In the genomic region with DNA sequence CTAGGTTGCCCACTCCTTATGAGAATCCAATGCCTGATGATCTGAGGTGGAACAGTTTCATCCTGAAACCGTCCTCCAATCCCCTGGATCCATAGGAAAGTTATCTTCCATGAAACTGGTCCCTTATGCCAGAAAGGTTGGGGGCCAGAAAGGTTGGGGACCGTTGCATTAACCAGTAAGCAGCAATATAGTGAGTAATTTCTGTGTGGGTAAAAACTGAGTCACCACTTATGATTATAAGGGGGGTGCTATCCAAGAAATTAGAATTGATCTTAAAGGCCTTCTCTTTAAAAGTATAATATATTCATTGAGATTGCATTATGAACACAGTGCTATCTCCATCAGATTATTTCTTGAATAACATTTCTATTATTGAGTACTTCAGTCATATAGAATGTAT, we compare ENCODE assay signal across 25 cellular contexts.
A peak's percentile ranks its signal among the peaks of the same experiment; 100 is the strongest.
DNase-seq lines count a peak whose midpoint lies in the region; ATAC-seq and TF ChIP-seq lines count a peak whose summit lies in the region.
"Had no signal": no experiment of that assay in that cellular context is flagged by ENCODE, and none has a peak within 500 bp of the region (broad histone marks: within the 10 kb centered on the region; RNA-seq: fewer than 3 reads in every experiment).

No MANE protein-coding gene starts in this region.

- 0% methylated on average over 1 of the region's 2 CpGs; no CpG with 5 or more reads in 1 of the 2 experiments for WGBS in IMR-90 (ENCODE audit: extremely low coverage in 2 of 2, insufficient read length in 1 of 2), 2 experiments
- no CpG with 5 or more reads among the region's 2 CpGs for WGBS in H9 (ENCODE audit: extremely low coverage, insufficient read length, low lambda C conversion rate)

- TF ChIP-seq RAD21 in IMR-90 (IDR thresholded peaks at IDR 0.05; ENCODE audit: low read length): no peak

- no peak for TF ChIP-seq POLR2A in IMR-90 (IDR thresholded peaks at IDR 0.05; ENCODE audit: low read depth, low read length)

- H3K18ac ChIP-seq in IMR-90 (ENCODE audit: low read depth, low read length) (no peak overlapping the region), H9 (ENCODE audit: insufficient read length, low read depth, low read length) (no peak overlapping the region)

- H3K4me2 ChIP-seq in IMR-90 (ENCODE audit: low read depth, low read length) (no peak overlapping the region), H9 (ENCODE audit: insufficient read depth, insufficient read length, low read length) (no peak overlapping the region)

- H3T11ph ChIP-seq in H9 (ENCODE audit: low read length): no peak overlapping the region

- H2BK15ac ChIP-seq in IMR-90 (ENCODE audit: low read depth, low read length) (no peak overlapping the region), H9 (ENCODE audit: low read depth, low read length) (no peak overlapping the region)

- H4K20me1 ChIP-seq in IMR-90 (ENCODE audit: insufficient read depth, low read length): peaks cover 4% of the 10 kb centered on the region; the same call in 1 of the 2 replicates
- no peaks in the 10 kb centered on the region for H4K20me1 ChIP-seq in H9 (ENCODE audit: control insufficient read depth, insufficient read depth, insufficient read length)

- no peak overlapping the region for H3K27ac ChIP-seq in CD4-positive, CD25-positive, alpha-beta regulatory T cell (ENCODE audit: insufficient read depth, low read length, poor library complexity, severe bottlenecking)
- H3K27ac ChIP-seq in IMR-90 (ENCODE audit: insufficient read depth, low read length) (peak overlapping the region; percentile 60), H9 (ENCODE audit: insufficient read length, low read depth, low read length) (no peak overlapping the region)
- H3K27ac ChIP-seq: body of pancreas, heart right ventricle, HL-60, RWPE1, SK-N-MC, upper lobe of right lung had no signal

- H3K36me3 Mint-ChIP-seq in CD4-positive, CD25-positive, alpha-beta regulatory T cell: peaks cover 35% of the 10 kb centered on the region
- peaks cover 21% of the 10 kb centered on the region for H3K36me3 Mint-ChIP-seq in effector memory CD8-positive, alpha-beta T cell (ENCODE audit: insufficient read depth)
- peaks cover 3 to 14% (median 14%) of the 10 kb centered on the region in 3 experiments; a peak in 6 of 7 replicates for H3K36me3 Mint-ChIP-seq in H9 (ENCODE audit: insufficient read depth in 1 of 3, low read depth in 3 of 3)

- H2BK20ac ChIP-seq in IMR-90 (ENCODE audit: low read depth, low read length): no peak overlapping the region
- no peak overlapping the region for H2BK20ac ChIP-seq in H9 (ENCODE audit: low read depth, low read length, poor library complexity, severe bottlenecking)

- H2BK120ac ChIP-seq in IMR-90 (ENCODE audit: low read depth, low read length) (no peak overlapping the region), H9 (ENCODE audit: low read depth, low read length, poor library complexity, severe bottlenecking) (no peak overlapping the region)

- H3K14ac ChIP-seq in IMR-90 (replicated peaks; ENCODE audit: low read depth, low read length): no peak overlapping the region
- no peak overlapping the region for H3K14ac ChIP-seq in H9 (ENCODE audit: insufficient read depth, low read length)

- H4K91ac ChIP-seq in IMR-90 (ENCODE audit: insufficient read depth, low read depth, low read length) (no peak overlapping the region), H9 (ENCODE audit: insufficient read length, low read depth, low read length) (no peak overlapping the region)

- TF ChIP-seq CTCF in IMR-90 (conservative IDR thresholded peaks at IDR 0.05; ENCODE audit: low read depth, low read length) (no peak), H9 (conservative IDR thresholded peaks at IDR 0.05) (no peak)

- DNase-seq in activated CD4-positive, CD25-positive, alpha-beta regulatory T cell (lab: John Stamatoyannopoulos, UW): no peak
- DNase-seq in CD4-positive, CD25-positive, alpha-beta regulatory T cell: no peak
- DNase-seq in IMR-90 (peak; percentile 30), H9 (no peak), OCI-M1 (lab: John Stamatoyannopoulos, UW) (no peak)
- no peak for DNase-seq in effector memory CD8-positive, alpha-beta T cell
- DNase-seq: 8988T, AML-193, body of pancreas, COR-L47, heart right ventricle, left cardiac atrium, mesenchymal stem cell, NCI-H1417 treated with DMSO at 0.1 percent for 48 hours, NCI-H2081 treated with DMSO at 0.1 percent for 48 hours, NCI-H774, substantia nigra, upper lobe of right lung had no signal

- H3K27me3 ChIP-seq in CD4-positive, CD25-positive, alpha-beta regulatory T cell (ENCODE audit: control insufficient read depth, insufficient read depth, low read length): no peaks in the 10 kb centered on the region
- H3K27me3 ChIP-seq in IMR-90 (ENCODE audit: control insufficient read depth, insufficient read depth, low read length) (no peaks in the 10 kb centered on the region), H9 (ENCODE audit: insufficient read depth, low read length) (no peaks in the 10 kb centered on the region)
- H3K27me3 ChIP-seq: body of pancreas, heart right ventricle, upper lobe of right lung had no signal

- no peak overlapping the region for H2AK5ac ChIP-seq in IMR-90 (ENCODE audit: low read depth, low read length)
- H2AK5ac ChIP-seq in H9 (ENCODE audit: insufficient read length, low read length): no peak overlapping the region

- peaks cover 23% of the 10 kb centered on the region for H3K36me3 ChIP-seq in CD4-positive, CD25-positive, alpha-beta regulatory T cell (ENCODE audit: control insufficient read depth, insufficient read depth, low read length)
- peaks cover 9% of the 10 kb centered on the region for H3K36me3 ChIP-seq in IMR-90 (ENCODE audit: control insufficient read depth, insufficient read depth, low read length)

- dilution Hi-C loops in IMR-90 (cut with HindIII; ENCODE audit: low sequenced_read_pairs, unreplicated experiment): no loop called here

- no peaks in the 10 kb centered on the region for H3K27me3 Mint-ChIP-seq in CD4-positive, CD25-positive, alpha-beta regulatory T cell
- H3K27me3 Mint-ChIP-seq in effector memory CD8-positive, alpha-beta T cell: no peaks in the 10 kb centered on the region
- H3K27me3 Mint-ChIP-seq in H9 (ENCODE audit: low read depth): no peaks in the 10 kb centered on the region
- H3K27me3 Mint-ChIP-seq: IgD-negative memory B cell had no signal

- H3K4ac ChIP-seq in IMR-90 (ENCODE audit: low read depth, low read length) (no peak overlapping the region), H9 (ENCODE audit: low read depth, low read length) (no peak overlapping the region)

- peak overlapping the region in 2 of 4 donors; percentile 22 to 28 for H3K4me3 Mint-ChIP-seq in CD4-positive, CD25-positive, alpha-beta regulatory T cell
- no peak overlapping the region for H3K4me3 Mint-ChIP-seq in effector memory CD8-positive, alpha-beta T cell
- H3K4me3 Mint-ChIP-seq in H9: no peak overlapping the region
- H3K4me3 Mint-ChIP-seq: activated T-helper 1 cell treated with anti-CD3 and anti-CD28 coated beads, Interleukin-12 subunit alpha, Interleukin-12 subunit beta, Interleukin-2, Interleukin-4 antibody, amounts not matched to agents 30 ng/mL and 10 ng/mL and 1 ng/mL, durations not matched to agents 14 hours and 24 hours and 36 hours; IgD-negative memory B cell had no signal

- no peaks in the 10 kb centered on the region for H3K79me2 ChIP-seq in H9 (ENCODE audit: insufficient read depth, low read length)

- H3K9ac ChIP-seq in IMR-90 (ENCODE audit: low read depth, low read length) (no peak overlapping the region), H9 (ENCODE audit: extremely low read depth, insufficient read length, low read length) (no peak overlapping the region)

- no peaks in the 10 kb centered on the region for H3K9me3 ChIP-seq in CD4-positive, CD25-positive, alpha-beta regulatory T cell (ENCODE audit: control insufficient read depth in 2 of 2, low read length in 2 of 2)
- H3K9me3 ChIP-seq in IMR-90 (ENCODE audit: control insufficient read depth, insufficient read depth, low read length) (no peaks in the 10 kb centered on the region), H9 (ENCODE audit: control insufficient read depth, low read depth, low read length) (no peaks in the 10 kb centered on the region)
- H3K9me3 ChIP-seq: body of pancreas, heart right ventricle, upper lobe of right lung had no signal

- H2BK5ac ChIP-seq in IMR-90 (ENCODE audit: low read depth, low read length, poor library complexity, severe bottlenecking): peak overlapping the region; percentile 24
- no peak overlapping the region for H2BK5ac ChIP-seq in H9 (ENCODE audit: insufficient read length, low read length)

- H3K4me3 ChIP-seq in CD4-positive, CD25-positive, alpha-beta regulatory T cell (ENCODE audit: low read depth, low read length): no peak overlapping the region
- H3K4me3 ChIP-seq in IMR-90 (ENCODE audit: insufficient read depth, low read depth, low read length): no peak overlapping the region
- H3K4me3 ChIP-seq: body of pancreas, heart right ventricle, SK-N-MC, upper lobe of right lung had no signal

- H4K8ac ChIP-seq in IMR-90 (ENCODE audit: low read depth in 2 of 2, low read length in 2 of 2) (no peak overlapping the region), H9 (replicated peaks; ENCODE audit: insufficient read length, low read depth, low read length) (no peak overlapping the region)

- POLR2A ChIA-PET in IMR-90 (lab: Charles Lee; ENCODE audit: unreplicated experiment): no interaction called here

- no peak overlapping the region for H3K56ac ChIP-seq in IMR-90 (ENCODE audit: extremely low read depth, insufficient read depth, low read length)
- no peak overlapping the region for H3K56ac ChIP-seq in H9 (ENCODE audit: insufficient read length, low read depth, low read length)

- peaks cover 13% of the 10 kb centered on the region for H3K9me1 ChIP-seq in IMR-90 (ENCODE audit: insufficient read depth, low read length)

- peaks cover 0 to 6% (median 0%) of the 10 kb centered on the region in 7 donors for H3K9me3 Mint-ChIP-seq in CD4-positive, CD25-positive, alpha-beta regulatory T cell
- no peaks in the 10 kb centered on the region for H3K9me3 Mint-ChIP-seq in effector memory CD8-positive, alpha-beta T cell
- no peaks in the 10 kb centered on the region for H3K9me3 Mint-ChIP-seq in H9
- H3K9me3 Mint-ChIP-seq: activated T-helper 1 cell treated with anti-CD3 and anti-CD28 coated beads, Interleukin-12 subunit alpha, Interleukin-12 subunit beta, Interleukin-2, Interleukin-4 antibody, amounts not matched to agents 30 ng/mL and 10 ng/mL and 1 ng/mL, durations not matched to agents 14 hours and 24 hours and 36 hours; IgD-negative memory B cell had no signal

- intact Hi-C loops in IMR-90 (cut with micrococcal nuclease): no loop called here

- peak; percentile 33 to 50 for ATAC-seq in activated CD4-positive, CD25-positive, alpha-beta regulatory T cell treated with anti-CD3 and anti-CD28 coated beads, Interleukin-2, amount 50 U/mL, for 24 hours
- no peak for ATAC-seq in CD4-positive, CD25-positive, alpha-beta regulatory T cell (ENCODE audit: low read depth in 2 of 2)
- ATAC-seq in IMR-90 (ENCODE audit: low read depth) (no peak), GM19035 (IDR thresholded peaks at IDR 0.05; ENCODE audit: unreplicated experiment) (no peak)
- no peak for ATAC-seq in effector memory CD8-positive, alpha-beta T cell (replicated peaks)
- ATAC-seq: body of pancreas, heart right ventricle, left cardiac atrium, upper lobe of right lung had no signal

- H3K79me1 ChIP-seq in IMR-90 (ENCODE audit: low read depth in 1 of 2, low read length in 2 of 2) (peaks cover 20 to 32% of the 10 kb centered on the region in 2 experiments; a peak in 3 of 4 replicates), H9 (ENCODE audit: insufficient read depth, low read depth, low read length, poor library complexity, severe bottlenecking) (no peaks in the 10 kb centered on the region)

- CTCF ChIA-PET in IMR-90 (lab: Yijun Ruan, JAX): no interaction called here

- BruUV-seq in IMR-90 (replicated peaks; lab: Mats Ljungman, UMichigan): no TSS peak

- H3K23ac ChIP-seq in IMR-90 (ENCODE audit: low read depth, low read length) (no peak overlapping the region), H9 (ENCODE audit: insufficient read length, low read depth, low read length) (no peak overlapping the region)

- no peak overlapping the region for H2AK9ac ChIP-seq in IMR-90 (replicated peaks; ENCODE audit: low read depth, low read length, poor library complexity)

- peak overlapping the region in 2 of 3 donors; percentile 33 to 79 for H3K27ac Mint-ChIP-seq in CD4-positive, CD25-positive, alpha-beta regulatory T cell
- peak overlapping the region; percentile 40 to 70 for H3K27ac Mint-ChIP-seq in effector memory CD8-positive, alpha-beta T cell
- H3K27ac Mint-ChIP-seq in H9: no peak overlapping the region
- H3K27ac Mint-ChIP-seq: IgD-negative memory B cell had no signal

- peaks cover 74% of the 10 kb centered on the region for H3K4me1 ChIP-seq in CD4-positive, CD25-positive, alpha-beta regulatory T cell (ENCODE audit: control insufficient read depth, insufficient read depth, low read length, poor library complexity, severe bottlenecking)
- peaks cover 9% of the 10 kb centered on the region for H3K4me1 ChIP-seq in IMR-90 (ENCODE audit: control insufficient read depth, insufficient read depth, low read length)
- H3K4me1 ChIP-seq in H9 (ENCODE audit: insufficient read depth, low read length): no peaks in the 10 kb centered on the region; the same call in 1 of the 2 replicates
- H3K4me1 ChIP-seq: upper lobe of right lung had no signal

- peaks cover 30 to 79% (median 57%) of the 10 kb centered on the region in 4 donors for H3K4me1 Mint-ChIP-seq in CD4-positive, CD25-positive, alpha-beta regulatory T cell
- peaks cover 29 to 51% of the 10 kb centered on the region in 2 donors for H3K4me1 Mint-ChIP-seq in effector memory CD8-positive, alpha-beta T cell (ENCODE audit: low read depth in 2 of 2)
- H3K4me1 Mint-ChIP-seq in H9: no peaks in the 10 kb centered on the region

- H4K5ac ChIP-seq in IMR-90 (ENCODE audit: low read depth, low read length): no peak overlapping the region
- H4K5ac ChIP-seq in H9 (ENCODE audit: insufficient read length, low read depth, low read length): no peak overlapping the region

- H2AFZ ChIP-seq in IMR-90 (replicated peaks; ENCODE audit: low read length, poor library complexity) (no peak overlapping the region), H9 (ENCODE audit: low read length) (no peak overlapping the region)

- no peak overlapping the region for H2BK12ac ChIP-seq in H9 (ENCODE audit: insufficient read length, low read depth, low read length)

- no peaks in the 10 kb centered on the region for H3K23me2 ChIP-seq in H9 (ENCODE audit: insufficient read length, low read depth, low read length, poor library complexity, severe bottlenecking)

- in situ Hi-C loops in IMR-90 (cut with MboI; ENCODE audit: low sequenced_read_pairs): no loop called here

Comparison
In these comparisons a context has a peak if more than half of its experiments do, and no peak if none do; other contexts are left out.
1. ATAC-seq: peak in activated CD4-positive, CD25-positive, alpha-beta regulatory T cell treated with anti-CD3 and anti-CD28 coated beads, Interleukin-2, amount 50 U/mL, for 24 hours (2 of 2); none in CD4-positive, CD25-positive, alpha-beta regulatory T cell (0 of 2), IMR-90 (single experiment), effector memory CD8-positive, alpha-beta T cell (single experiment) and GM19035 (single experiment).
2. H3K27ac Mint-ChIP-seq: peak in CD4-positive, CD25-positive, alpha-beta regulatory T cell (2 of 3) and effector memory CD8-positive, alpha-beta T cell (2 of 2); none in H9 (0 of 3).